In genomic region chr16:54159490-54160080, GRCh38 we compare ENCODE assay signal across 22 cellular contexts.
DNase-seq lines count a peak whose midpoint lies in the region; ATAC-seq, FAIRE-seq and TF ChIP-seq lines count a peak whose summit lies in the region.
"Had no signal": no experiment of that assay in that cellular context is flagged by ENCODE, and none has a peak within 500 bp of the region (broad histone marks: within the 10 kb centered on the region; RNA-seq: fewer than 3 reads in every experiment).

No MANE protein-coding gene starts in this region.

- POLR2A ChIA-PET in HepG2 (lab: Yijun Ruan, JAX): interaction anchor here (1.2 to 1.6 kb wide), 2 partner anchors 17 to 35 kb away, joined by 3 to 5 read pairs; no protein-coding TSS in a partner anchor
- POLR2A ChIA-PET in WTC11 (lab: Charles Lee): no interaction called here

- H3K4me1 Mint-ChIP-seq in WTC11: no peaks in the 10 kb centered on the region
- H3K4me1 Mint-ChIP-seq: B cell had no signal

- DNase-seq in HepG2 (ENCODE audit: low spot score): no peak
- no peak for DNase-seq in right lobe of liver
- no peak for DNase-seq in WTC11 (ENCODE audit: low spot score)
- DNase-seq in left colon: no peak
- no peak for DNase-seq in foreskin melanocyte
- DNase-seq: AML-193; CD4-positive, alpha-beta T cell; CD8-positive, alpha-beta T cell; DMS 273 treated with DMSO at 0.1 percent for 48 hours; DMS153; DMS53; DMS79; DND-41; EL; GDM1 had no signal

- 78% methylated on average over 6 of the region's 6 CpGs for WGBS in HepG2 (ENCODE audit: low lambda C conversion rate)
- 77% methylated on average over 4 of the region's 6 CpGs for WGBS in right lobe of liver (ENCODE audit: insufficient coverage, low coverage, low lambda C conversion rate, missing lambda C conversion rate)

- CTCF ChIA-PET in HepG2 (lab: Yijun Ruan, JAX; ENCODE audit: low intra/inter-chr PET ratio, low total read pairs) (no interaction called here), WTC11 (lab: Charles Lee) (no interaction called here)

- H4K20me1 ChIP-seq in HepG2 (ENCODE audit: insufficient read depth, low read length): no peaks in the 10 kb centered on the region
- H4K20me1 ChIP-seq: BLaER1 treated with 17β-estradiol and CSF1 and Interleukin-3, amounts not matched to agents 10 nM and 100 nM had no signal

- no peak overlapping the region for H3K9ac ChIP-seq in HepG2 (ENCODE audit: insufficient read depth, low read depth, low read length)
- H3K9ac ChIP-seq: BLaER1 treated with 17β-estradiol and CSF1 and Interleukin-3, amounts not matched to agents 10 nM and 100 nM had no signal

- no peak for TF ChIP-seq POLR2A in HepG2 (IDR thresholded peaks at IDR 0.05; ENCODE audit: insufficient read depth in 1 of 2, low read depth in 2 of 2, low read length in 2 of 2)
- TF ChIP-seq POLR2A in right lobe of liver (IDR thresholded peaks at IDR 0.05): no peak

- TF ChIP-seq EP300 in HepG2 (IDR thresholded peaks at IDR 0.05; ENCODE audit: low read depth in 2 of 2, low read length in 2 of 2) (no peak), HepG2 (CRISPR knock-in tag; IDR thresholded peaks at IDR 0.05; ENCODE audit: borderline replicate concordance) (no peak)

- H3K79me2 ChIP-seq in HepG2 (ENCODE audit: insufficient read depth, low read length): no peaks in the 10 kb centered on the region

- H3K4me3 ChIP-seq in HepG2 (replicated peaks in 1 of 3; ENCODE audit: insufficient read depth in 1 of 3, low read depth in 2 of 3, low read length in 3 of 3) (no peak overlapping the region), right lobe of liver (no peak overlapping the region)
- H3K4me3 ChIP-seq: A549; BLaER1 treated with 17β-estradiol and CSF1 and Interleukin-3, amounts not matched to agents 10 nM and 100 nM had no signal

- H3K36me3 ChIP-seq in HepG2 (replicated peaks in 1 of 2; ENCODE audit: control insufficient read depth in 1 of 2, insufficient read depth in 2 of 2, low read length in 2 of 2) (no peaks in the 10 kb centered on the region), right lobe of liver (no peaks in the 10 kb centered on the region)
- H3K36me3 ChIP-seq: BLaER1 treated with 17β-estradiol and CSF1 and Interleukin-3, amounts not matched to agents 10 nM and 100 nM had no signal

- no peak overlapping the region for H3K27ac Mint-ChIP-seq in WTC11
- H3K27ac Mint-ChIP-seq: B cell; CD4-positive, alpha-beta T cell; CD8-positive, alpha-beta T cell had no signal

- in situ Hi-C loops in HepG2 (cut with HindIII; ENCODE audit: extremely low pct_ligation_motif_present, low pct_unique_long_range_greater_than_20kb): no loop called here

- no peak overlapping the region for H3K4me2 ChIP-seq in HepG2 (ENCODE audit: low read depth, low read length)
- H3K4me2 ChIP-seq: A549; BLaER1 treated with 17β-estradiol and CSF1 and Interleukin-3, amounts not matched to agents 10 nM and 100 nM had no signal

- H3K4me1 ChIP-seq in HepG2 (ENCODE audit: insufficient read depth, low read length) (peaks cover 70% of the 10 kb centered on the region), right lobe of liver (no peaks in the 10 kb centered on the region)
- H3K4me1 ChIP-seq: BLaER1 treated with 17β-estradiol and CSF1 and Interleukin-3, amounts not matched to agents 10 nM and 100 nM had no signal

- ATAC-seq in HepG2 (no peak), right lobe of liver (no peak), WTC11 (no peak), left colon (no peak)
- ATAC-seq: A549; CD8-positive, alpha-beta T cell had no signal

- no peak overlapping the region for H3K4me3 Mint-ChIP-seq in WTC11
- H3K4me3 Mint-ChIP-seq: B cell; CD4-positive, alpha-beta T cell; CD8-positive, alpha-beta T cell had no signal

- TF ChIP-seq CTCF in HepG2 (CRISPR knock-in tag; IDR thresholded peaks at IDR 0.05) (no peak), right lobe of liver (IDR thresholded peaks at IDR 0.05) (no peak), WTC11 (IDR thresholded peaks at IDR 0.05) (no peak)

- H3K9me3 Mint-ChIP-seq in WTC11: peaks cover 15% of the 10 kb centered on the region

- H3K27me3 Mint-ChIP-seq in WTC11 (ENCODE audit: low read depth): no peaks in the 10 kb centered on the region; the same call in 1 of the 2 replicates

- H2AFZ ChIP-seq in HepG2 (ENCODE audit: low read length): no peak overlapping the region

- no peak for TF ChIP-seq RAD21 in HepG2 (CRISPR knock-in tag; IDR thresholded peaks at IDR 0.05)

- BruUV-seq in HepG2 (replicated peaks; lab: Mats Ljungman, UMichigan): no TSS peak

- H3K9me3 ChIP-seq in HepG2 (ENCODE audit: low read length): no peaks in the 10 kb centered on the region
- H3K9me3 ChIP-seq in right lobe of liver: no peaks in the 10 kb centered on the region
- H3K9me3 ChIP-seq: A549 had no signal

- no peak for FAIRE-seq in HepG2 (lab: Jason Lieb, UNC)
- FAIRE-seq: A549, GM12891, GM19239 had no signal

- intact Hi-C loops in HepG2 (cut with micrococcal nuclease; ENCODE audit: unreplicated experiment) (no loop called here), right lobe of liver (cut with DNase I) (no loop called here), left colon (cut with DNase I, micrococcal nuclease) (no loop called here)

- no peaks in the 10 kb centered on the region; the same call in 1 of the 2 replicates for H3K36me3 Mint-ChIP-seq in WTC11
- H3K36me3 Mint-ChIP-seq: CD8-positive, alpha-beta T cell had no signal

- no peaks in the 10 kb centered on the region for H3K27me3 ChIP-seq in HepG2 (ENCODE audit: control insufficient read depth in 1 of 2, insufficient read depth in 2 of 2, low read length in 2 of 2)
- no peaks in the 10 kb centered on the region for H3K27me3 ChIP-seq in right lobe of liver
- H3K27me3 ChIP-seq: BLaER1 treated with 17β-estradiol and CSF1 and Interleukin-3, amounts not matched to agents 10 nM and 100 nM had no signal

- H3K27ac ChIP-seq in HepG2 (ENCODE audit: extremely low read length, insufficient read depth, low read length): no peak overlapping the region
- no peak overlapping the region for H3K27ac ChIP-seq in right lobe of liver
- H3K27ac ChIP-seq: 22Rv1; A549; BLaER1 treated with 17β-estradiol and CSF1 and Interleukin-3, amounts not matched to agents 10 nM and 100 nM; C4-2B had no signal

TF ChIP-seq in HepG2, 621 proteins besides CTCF, POLR2A, EP300 and RAD21 (continues in another document):
- 0 out of 2 replicates have a peak, but pooled peaks have one; percentile 33 for TF ChIP-seq TP53 (CRISPR knock-in tag; conservative IDR thresholded peaks at IDR 0.05)
- peak; percentile 39; the same call in 1 of the 2 replicates for TF ChIP-seq ZNF121 (CRISPR knock-in tag; IDR thresholded peaks at IDR 0.05)
- TF ChIP-seq CEBPB (IDR thresholded peaks at IDR 0.05; ENCODE audit: borderline replicate concordance, low read depth, low read length): peak; percentile 51; the same call in 1 of the 2 replicates
- no peak for TF ChIP-seq PITX1 (CRISPR knock-in tag; IDR thresholded peaks at IDR 0.05)
- TF ChIP-seq MAX (IDR thresholded peaks at IDR 0.05): peak; percentile 7; the same call in 1 of the 2 replicates
- TF ChIP-seq FOXP4 (CRISPR knock-in tag; IDR thresholded peaks at IDR 0.05): peak; percentile 36; the same call in 1 of the 2 replicates
- TF ChIP-seq CEBPG (CRISPR knock-in tag; IDR thresholded peaks at IDR 0.05): peak; percentile 74

TF ChIP-seq in WTC11, 78 proteins besides CTCF, POLR2A, EP300 and RAD21:
- TF ChIP-seq GABPB1 (CRISPR knock-in tag; IDR thresholded peaks at IDR 0.05): peak; percentile 19; the same call in 1 of the 2 replicates
- TF ChIP-seq ERG (CRISPR knock-in tag; IDR thresholded peaks at IDR 0.05): no peak

Comparison
In these comparisons a context has a peak if more than half of its experiments do, and no peak if none do; other contexts are left out.
1. Of the 50 proteins assayed by ChIP-seq in both HepG2 and WTC11: peak only in HepG2: FOXP4, MAX, TP53 and ZNF121; only in WTC11: GABPB1; in both: none; in neither: 45.